Comparison of ENCODE assay signal across 15 cellular contexts in genomic region chr2:43467889-43468288, GRCh38.
DNase-seq lines count a peak whose midpoint lies in the region; FAIRE-seq and TF ChIP-seq lines count a peak whose summit lies in the region.
"Had no signal": no experiment of that assay in that cellular context is flagged by ENCODE, and none has a peak within 500 bp of the region (broad histone marks: within the 10 kb centered on the region; RNA-seq: fewer than 3 reads in every experiment).

No MANE protein-coding gene starts in this region.

- peak overlapping the region; percentile 14 for H3K4me2 ChIP-seq in astrocyte (ENCODE audit: low read length)

- TF ChIP-seq CTCF in astrocyte (IDR thresholded peaks at IDR 0.05; ENCODE audit: insufficient read depth, low read depth, low read length): no peak
- no peak for TF ChIP-seq CTCF in fibroblast of villous mesenchyme (IDR thresholded peaks at IDR 0.05; ENCODE audit: insufficient read depth, low read depth, low read length)

- H3K4me3 Mint-ChIP-seq in astrocyte (ENCODE audit: unreplicated experiment): no peak overlapping the region
- H3K4me3 Mint-ChIP-seq: CD14-positive monocyte; T-helper 1 cell treated with Interleukin-12 subunit alpha and Interleukin-12 subunit beta and Interleukin-4 antibody, amounts not matched to agents 30 μg/mL and 1 μg/mL, for 36 hours had no signal

- FAIRE-seq in astrocyte (lab: Jason Lieb, UNC): peak; percentile 62

- H3K27ac Mint-ChIP-seq in astrocyte (ENCODE audit: unreplicated experiment): no peak overlapping the region
- H3K27ac Mint-ChIP-seq: CD14-positive monocyte; T-helper 1 cell treated with Interleukin-12 subunit alpha and Interleukin-12 subunit beta and Interleukin-4 antibody, amounts not matched to agents 30 μg/mL and 1 μg/mL, for 36 hours had no signal

- DNase-seq in GM03348 (ENCODE audit: low spot score): peak; percentile 48
- peak; percentile 73 for DNase-seq in astrocyte (ENCODE audit: low read depth)
- peak; percentile 91 for DNase-seq in fibroblast of villous mesenchyme (ENCODE audit: low read depth)
- DNase-seq in germinal center (ENCODE audit: low spot score): no peak
- no peak for DNase-seq in NCI-H2081 (lab: John Stamatoyannopoulos, UW)
- no peak for DNase-seq in UCSD-AML1 (lab: John Stamatoyannopoulos, UW; ENCODE audit: unreplicated experiment)
- DNase-seq in activated CD4-positive, alpha-beta T cell treated with anti-CD3 and anti-CD28 coated beads for 48 hours: no peak
- DNase-seq: activated CD4-positive, alpha-beta T cell treated with anti-CD3 and anti-CD28 coated beads, Interleukin-2, amount 50 U/mL, for 1 hour; gastrocnemius medialis; left colon; OCI-M1 had no signal

- H3K36me3 ChIP-seq in astrocyte (ENCODE audit: insufficient read depth, low read length) (no peaks in the 10 kb centered on the region), subcutaneous abdominal adipose tissue (ENCODE audit: control insufficient read depth in 5 of 5, insufficient read depth in 5 of 5, low read length in 5 of 5) (peaks cover 0 to 4% (median 0%) of the 10 kb centered on the region in 5 donors)
- H3K36me3 ChIP-seq: gastrocnemius medialis, neutrophil had no signal

- no peaks in the 10 kb centered on the region for H3K27me3 Mint-ChIP-seq in astrocyte (ENCODE audit: low read depth, unreplicated experiment)

- no peaks in the 10 kb centered on the region for H3K79me2 ChIP-seq in astrocyte (ENCODE audit: insufficient read depth, low read length)

- H3K36me3 Mint-ChIP-seq in astrocyte (ENCODE audit: low read depth, unreplicated experiment): peaks cover 6% of the 10 kb centered on the region

- H4K20me1 ChIP-seq in astrocyte (ENCODE audit: insufficient read depth, low read length): no peaks in the 10 kb centered on the region

- H3K27ac ChIP-seq in astrocyte (ENCODE audit: low read depth, low read length): peak overlapping the region; percentile 42
- peak overlapping the region; percentile 15 for H3K27ac ChIP-seq in subcutaneous abdominal adipose tissue (ENCODE audit: low read depth, low read length)
- H3K27ac ChIP-seq: gastrocnemius medialis, neutrophil had no signal

- peaks cover 10% of the 10 kb centered on the region for H3K4me1 Mint-ChIP-seq in astrocyte (ENCODE audit: low read depth, unreplicated experiment)

- H3K4me1 ChIP-seq in astrocyte (ENCODE audit: insufficient read depth, low read length) (peaks cover 30% of the 10 kb centered on the region), subcutaneous abdominal adipose tissue (ENCODE audit: control insufficient read depth in 5 of 5, insufficient read depth in 5 of 5, low read length in 5 of 5) (peaks cover under 1 to 30% (median 22%) of the 10 kb centered on the region in 5 donors)

- H3K9me3 ChIP-seq in astrocyte (ENCODE audit: insufficient read depth, low read depth, low read length): no peaks in the 10 kb centered on the region
- H3K9me3 ChIP-seq in subcutaneous abdominal adipose tissue (ENCODE audit: control insufficient read depth in 5 of 5, low read length in 5 of 5): no peaks in the 10 kb centered on the region
- H3K9me3 ChIP-seq: gastrocnemius medialis, neutrophil had no signal

- no peak overlapping the region for H2AFZ ChIP-seq in astrocyte (ENCODE audit: low read depth, low read length)

- H3K9me3 Mint-ChIP-seq in astrocyte (ENCODE audit: unreplicated experiment): no peaks in the 10 kb centered on the region
- H3K9me3 Mint-ChIP-seq: T-helper 1 cell treated with Interleukin-12 subunit alpha and Interleukin-12 subunit beta and Interleukin-4 antibody, amounts not matched to agents 30 μg/mL and 1 μg/mL, for 36 hours had no signal

- H3K27me3 ChIP-seq in astrocyte (ENCODE audit: insufficient read depth, low read length) (no peaks in the 10 kb centered on the region), subcutaneous abdominal adipose tissue (ENCODE audit: control insufficient read depth in 5 of 5, insufficient read depth in 4 of 5, low read length in 5 of 5) (no peaks in the 10 kb centered on the region)
- H3K27me3 ChIP-seq: gastrocnemius medialis, neutrophil had no signal

- no peak overlapping the region for H3K9ac ChIP-seq in astrocyte (ENCODE audit: low read length)
- H3K9ac ChIP-seq in subcutaneous abdominal adipose tissue (ENCODE audit: low read length in 5 of 5): no peak overlapping the region

- H3K4me3 ChIP-seq in astrocyte (ENCODE audit: insufficient read depth, low read depth, low read length) (no peak overlapping the region), fibroblast of villous mesenchyme (ENCODE audit: low read depth, low read length) (no peak overlapping the region), subcutaneous abdominal adipose tissue (ENCODE audit: low read depth in 1 of 5, low read length in 5 of 5) (no peak overlapping the region)
- H3K4me3 ChIP-seq: gastrocnemius medialis had no signal

Comparison
In these comparisons a context has a peak if more than half of its experiments do, and no peak if none do; other contexts are left out.
1. DNase-seq: peak in GM03348 (single experiment), astrocyte (single experiment) and fibroblast of villous mesenchyme (single experiment); none in germinal center (single experiment), NCI-H2081 (0 of 2), UCSD-AML1 (single experiment) and activated CD4-positive, alpha-beta T cell treated with anti-CD3 and anti-CD28 coated beads for 48 hours (single experiment).